In genomic region chr17:60471451-60471850, GRCh38 we compare ENCODE assay signal across 34 cellular contexts. TPM values are rescaled to one million over a fixed set of nuclear protein-coding genes. Genes with fewer than 3 reads are reported as not detected.
"Had no signal": no experiment of that assay in that cellular context is flagged by ENCODE, and none has a peak within 500 bp of the region (broad histone marks: within the 10 kb centered on the region; RNA-seq: fewer than 3 reads in every experiment).

No MANE protein-coding gene starts in this region.

- H3K4me1 Mint-ChIP-seq: nephron progenitor cell had no signal

- H3K9me3 Mint-ChIP-seq: activated CD4-positive, alpha-beta memory T cell treated with anti-CD3 and anti-CD28 coated beads for 36 hours had no signal

- H3K36me3 ChIP-seq: ovary had no signal

- H3K27ac Mint-ChIP-seq: activated CD4-positive, alpha-beta memory T cell treated with anti-CD3 and anti-CD28 coated beads for 36 hours; activated CD4-positive, alpha-beta T cell treated with anti-CD3 and anti-CD28 coated beads, Interleukin-2, amount 10 ng/mL, durations not matched to agents 24 days and 14 days; activated T-helper 2 cell treated with anti-CD3 and anti-CD28 coated beads, Interferon-gamma antibody, Interleukin-2, Interleukin-4, amounts not matched to agents 10 μg/mL and 5 μg/mL and 100 μg/mL, durations not matched to agents 14 hours and 24 hours and 36 hours; nephron progenitor cell; progenitor cell of endocrine pancreas had no signal

- DNase-seq: activated CD4-positive, alpha-beta memory T cell treated with anti-CD3 and anti-CD28 coated beads for 36 hours; activated CD4-positive, alpha-beta T cell treated with anti-CD3 and anti-CD28 coated beads, Interleukin-2, amount 10 ng/mL, durations not matched to agents 24 days and 14 days; activated CD4-positive, CD25-positive, alpha-beta regulatory T cell treated with anti-CD3 and anti-CD28 coated beads, Interleukin-2, amount 50 U/mL, for 72 hours; activated CD8-positive, alpha-beta memory T cell treated with anti-CD3 and anti-CD28 coated beads, Interleukin-2, amount 50 U/mL, for 4 hours; activated naive CD4-positive, alpha-beta T cell; activated T-cell treated with anti-CD3 and anti-CD28 coated beads, Interleukin-2, amount 50 U/mL, for 1 hour; amniotic stem cell; central memory CD4-positive, alpha-beta T cell; dermis blood vessel endothelial cell; effector CD4-positive, alpha-beta T cell; esophagus squamous epithelium; foreskin melanocyte; heart right ventricle; lower lobe of right lung; mesenchymal stem cell; nephron progenitor cell; ovary; right lobe of liver; stimulated activated CD4-positive, alpha-beta T cell treated with anti-CD3 and anti-CD28 coated beads, Interleukin-2, amount 100 ng/mL, for 48 hours; stimulated activated naive CD4-positive, alpha-beta T cell treated with Interleukin-2 at 50 U/mL for 16 hours; T-helper 2 cell; trophoblast cell had no signal

- ATAC-seq: heart right ventricle, left lobe of liver, lower lobe of right lung, right lobe of liver had no signal

- H3K27me3 ChIP-seq: esophagus squamous epithelium, heart right ventricle, neutrophil, ovary, right lobe of liver had no signal

- H3K27ac ChIP-seq: epithelial cell of prostate, esophagus squamous epithelium, lower lobe of right lung, neutrophil, ovary, right lobe of liver, thoracic aorta had no signal

- H3K27me3 Mint-ChIP-seq: activated CD4-positive, alpha-beta memory T cell treated with anti-CD3 and anti-CD28 coated beads for 36 hours; activated CD4-positive, alpha-beta T cell treated with anti-CD3 and anti-CD28 coated beads, Interleukin-2, amount 10 ng/mL, durations not matched to agents 24 days and 14 days; progenitor cell of endocrine pancreas had no signal

- H3K4me3 Mint-ChIP-seq: activated CD4-positive, alpha-beta memory T cell treated with anti-CD3 and anti-CD28 coated beads for 36 hours; activated CD4-positive, alpha-beta T cell treated with anti-CD3 and anti-CD28 coated beads, Interleukin-2, amount 10 ng/mL, durations not matched to agents 24 days and 14 days; nephron progenitor cell had no signal

- H3K4me1 ChIP-seq: right lobe of liver had no signal

- H3K4me3 ChIP-seq: esophagus squamous epithelium, heart right ventricle, lower lobe of right lung, ovary, right lobe of liver, thoracic aorta had no signal

- H3K9me3 ChIP-seq: esophagus squamous epithelium, heart right ventricle, lower lobe of right lung, neutrophil, ovary, right lobe of liver, thoracic aorta had no signal

RNA-seq across cellular contexts. Expression of gene CHCT1, which starts 49.2 kb away (rescaled TPM):
- total RNA-seq: activated CD4-positive, alpha-beta memory T cell treated with anti-CD3 and anti-CD28 coated beads for 36 hours; activated CD4-positive, alpha-beta T cell treated with anti-CD3 and anti-CD28 coated beads, Interleukin-2, amount 10 ng/mL, durations not matched to agents 24 days and 14 days; activated CD8-positive, alpha-beta memory T cell treated with anti-CD3 and anti-CD28 coated beads for 36 hours; astrocyte; dermis blood vessel endothelial cell; esophagus squamous epithelium; glomerular endothelial cell; kidney epithelial cell; left lobe of liver; lower lobe of right lung; mononuclear cell; ovary; progenitor cell of endocrine pancreas; renal cortical epithelial cell; right lobe of liver; thoracic aorta had no signal
- polyA plus RNA-seq: heart right ventricle had no signal
